ENCODE assay signal across 6 cellular contexts in genomic region chr15:21024235-21024987, GRCh38.
A peak's percentile ranks its signal among the peaks of the same experiment; 100 is the strongest.
DNase-seq lines count a peak whose midpoint lies in the region; ATAC-seq, FAIRE-seq and TF ChIP-seq lines count a peak whose summit lies in the region.
"Not testable (repeated sequence)": the region's sequence is repeated elsewhere in the genome, so short reads cannot be mapped to it uniquely, and the experiment has no call there.

No MANE protein-coding gene starts in this region.

- H3K9me3 Mint-ChIP-seq in natural killer cell treated with Interleukin-12 subunit alpha and Interleukin-12 subunit beta and Interleukin-15 and Interleukin-18, amount 100 ng/mL, for 72 hours; stimulated activated effector memory CD8-positive, alpha-beta T cell treated with anti-CD3 and anti-CD28 coated beads, Interleukin-12 subunit alpha, Interleukin-12 subunit beta, amount 100 ng/mL, for 72 hours: not testable (repeated sequence)

- CTCF ChIA-PET in K562 (lab: Yijun Ruan, JAX; ENCODE audit: low intra/inter-chr PET ratio) = not testable (repeated sequence)

- TF ChIP-seq CTCF in K562 (IDR thresholded peaks at IDR 0.05 in 2 of 3, conservative IDR thresholded peaks at IDR 0.05 in 1 of 3; ENCODE audit: insufficient read depth in 2 of 3, low read depth in 1 of 3, low read length in 3 of 3); lower lobe of right lung (IDR thresholded peaks at IDR 0.05): not testable (repeated sequence)

- not testable (repeated sequence) for H3K4me1 ChIP-seq in K562 (replicated peaks in 1 of 2; ENCODE audit: control insufficient read depth in 2 of 2, insufficient read depth in 2 of 2, low read length in 2 of 2); lower lobe of right lung

- H2AFZ ChIP-seq in K562 (ENCODE audit: low read depth, low read length) = not testable (repeated sequence)

- not testable (repeated sequence) for H3K36me3 Mint-ChIP-seq in natural killer cell treated with Interleukin-12 subunit alpha and Interleukin-12 subunit beta and Interleukin-15 and Interleukin-18, amount 100 ng/mL, for 72 hours; stimulated activated effector memory CD8-positive, alpha-beta T cell treated with anti-CD3 and anti-CD28 coated beads, Interleukin-12 subunit alpha, Interleukin-12 subunit beta, amount 100 ng/mL, for 72 hours

- DNase-seq in K562 (ENCODE audit: extremely low read depth in 1 of 4, low spot score in 3 of 4); natural killer cell treated with Interleukin-12 subunit alpha and Interleukin-12 subunit beta and Interleukin-15 and Interleukin-18, amount 100 ng/mL, for 72 hours (ENCODE audit: low spot score); stimulated activated effector memory CD8-positive, alpha-beta T cell treated with anti-CD3 and anti-CD28 coated beads, Interleukin-12 subunit alpha, Interleukin-12 subunit beta, amount 100 ng/mL, for 72 hours (ENCODE audit: low spot score in 2 of 2): not testable (repeated sequence)
- DNase-seq in Right ventricle myocardium inferior (ENCODE audit: missing footprints) (peak; percentile 20), islet precursor cell (peak; percentile 29), lower lobe of right lung (peak; percentile 44)

- not testable (repeated sequence) for BruUV-seq in K562 (replicated peaks; lab: Mats Ljungman, UMichigan)

- 2% methylated on average over 9 of the region's 18 CpGs for WGBS in K562 (ENCODE audit: insufficient coverage, low coverage, missing lambda C conversion rate)

- H3K4me3 Mint-ChIP-seq in natural killer cell treated with Interleukin-12 subunit alpha and Interleukin-12 subunit beta and Interleukin-15 and Interleukin-18, amount 100 ng/mL, for 72 hours; stimulated activated effector memory CD8-positive, alpha-beta T cell treated with anti-CD3 and anti-CD28 coated beads, Interleukin-12 subunit alpha, Interleukin-12 subunit beta, amount 100 ng/mL, for 72 hours: not testable (repeated sequence)

- H3K27me3 ChIP-seq in K562 (ENCODE audit: control insufficient read depth in 2 of 2, insufficient read depth in 2 of 2, low read length in 2 of 2); lower lobe of right lung (ENCODE audit: low read depth): not testable (repeated sequence)

- intact Hi-C loops in K562 (cut with micrococcal nuclease); Right ventricle myocardium inferior (cut with DNase I); lower lobe of right lung (cut with DNase I): not testable (repeated sequence)

- not testable (repeated sequence) for H3K9me1 ChIP-seq in K562 (ENCODE audit: control insufficient read depth, insufficient read depth, low read length)

- H3K9ac ChIP-seq in K562 (ENCODE audit: insufficient read depth in 1 of 2, low read depth in 2 of 2, low read length in 2 of 2) = not testable (repeated sequence)

- H3K4me2 ChIP-seq in K562 (ENCODE audit: insufficient read depth, low read length) = not testable (repeated sequence)

- not testable (repeated sequence) for H3K4me3 ChIP-seq in K562, lower lobe of right lung

- in situ Hi-C loops in K562 (cut with MboI) = not testable (repeated sequence)

- not testable (repeated sequence) for TF ChIP-seq EP300 in K562 (IDR thresholded peaks at IDR 0.05; ENCODE audit: low read length)

- not testable (repeated sequence) for H4K20me1 ChIP-seq in K562 (replicated peaks; ENCODE audit: control insufficient read depth, insufficient read depth, low read length)

- H3K27ac Mint-ChIP-seq in natural killer cell treated with Interleukin-12 subunit alpha and Interleukin-12 subunit beta and Interleukin-15 and Interleukin-18, amount 100 ng/mL, for 72 hours; stimulated activated effector memory CD8-positive, alpha-beta T cell treated with anti-CD3 and anti-CD28 coated beads, Interleukin-12 subunit alpha, Interleukin-12 subunit beta, amount 100 ng/mL, for 72 hours: not testable (repeated sequence)

- H3K79me2 ChIP-seq in K562 (ENCODE audit: control insufficient read depth, insufficient read depth, low read length) = not testable (repeated sequence)

- not testable (repeated sequence) for H3K9me3 ChIP-seq in K562 (replicated peaks; ENCODE audit: control insufficient read depth, insufficient read depth, low read depth, low read length); lower lobe of right lung

- not testable (repeated sequence) for TF ChIP-seq POLR2A in K562 (conservative IDR thresholded peaks at IDR 0.05)

- not testable (repeated sequence) for TF ChIP-seq RAD21 in K562 (CRISPR knock-in tag; conservative IDR thresholded peaks at IDR 0.05 in 1 of 2, IDR thresholded peaks at IDR 0.05 in 1 of 2)

- not testable (repeated sequence) for H3K36me3 ChIP-seq in K562 (ENCODE audit: control insufficient read depth, insufficient read depth, low read length); lower lobe of right lung

- not testable (repeated sequence) for H3K27me3 Mint-ChIP-seq in natural killer cell treated with Interleukin-12 subunit alpha and Interleukin-12 subunit beta and Interleukin-15 and Interleukin-18, amount 100 ng/mL, for 72 hours

- not testable (repeated sequence) for H3K4me1 Mint-ChIP-seq in natural killer cell treated with Interleukin-12 subunit alpha and Interleukin-12 subunit beta and Interleukin-15 and Interleukin-18, amount 100 ng/mL, for 72 hours (ENCODE audit: low read depth in 2 of 2); stimulated activated effector memory CD8-positive, alpha-beta T cell treated with anti-CD3 and anti-CD28 coated beads, Interleukin-12 subunit alpha, Interleukin-12 subunit beta, amount 100 ng/mL, for 72 hours

- peak; percentile 15; the same call in 2 of the 3 replicates for ATAC-seq in K562
- not testable (repeated sequence) for ATAC-seq in Right ventricle myocardium inferior
- peak in 1 of 2 donors; percentile 6 for ATAC-seq in lower lobe of right lung
- peak; percentile 8 to 39 for ATAC-seq in natural killer cell treated with Interleukin-12 subunit alpha and Interleukin-12 subunit beta and Interleukin-15 and Interleukin-18, amount 100 ng/mL, for 72 hours
- peak; percentile 9 for ATAC-seq in stimulated activated effector memory CD8-positive, alpha-beta T cell treated with anti-CD3 and anti-CD28 coated beads, Interleukin-12 subunit alpha, Interleukin-12 subunit beta, amount 100 ng/mL, for 72 hours

- not testable (repeated sequence) for H3K27ac ChIP-seq in K562 (ENCODE audit: extremely low read depth, low read depth, low read length); lower lobe of right lung

- POLR2A ChIA-PET in K562 (lab: Yijun Ruan, JAX) = not testable (repeated sequence)

- FAIRE-seq in K562 (lab: Jason Lieb, UNC) = not testable (repeated sequence)
